In the genomic region with DNA sequence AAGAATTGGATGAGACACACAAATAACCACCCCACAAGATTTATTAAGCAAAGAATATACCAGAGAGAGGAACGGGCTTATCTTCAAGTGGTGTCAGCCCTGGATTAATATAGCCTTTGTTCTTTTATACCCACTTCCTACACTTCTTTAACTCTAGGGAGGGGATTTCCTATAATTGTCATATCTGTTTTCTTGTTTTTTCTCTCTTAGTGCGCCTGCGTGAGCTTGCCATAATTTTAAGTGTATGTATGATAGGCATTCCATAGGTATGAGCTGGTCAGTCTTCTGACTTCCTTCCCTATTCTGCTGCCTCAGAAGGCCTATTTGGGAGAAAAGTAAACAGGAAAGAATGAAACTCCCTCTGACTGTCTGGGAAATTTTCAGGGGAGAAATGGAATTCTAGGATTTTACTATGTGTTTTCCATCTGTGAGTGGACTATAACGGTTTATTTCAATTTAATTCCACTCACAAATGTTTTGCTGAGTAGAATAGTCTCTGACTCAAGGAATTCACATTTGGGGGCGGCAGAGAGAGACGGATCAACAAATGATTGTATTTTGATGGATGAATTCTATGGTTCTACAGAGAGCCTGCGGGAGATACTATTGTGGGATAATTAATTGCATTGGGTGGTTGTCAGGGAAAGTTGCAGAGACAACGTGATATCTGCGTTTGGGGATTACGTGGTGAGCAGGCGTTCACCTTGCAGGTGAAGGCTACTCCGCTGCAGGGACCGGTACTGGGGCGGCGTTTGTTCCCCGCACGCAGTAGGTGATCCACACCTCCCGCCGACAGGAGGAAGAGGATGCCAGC, we compare ENCODE assay signal across 8 cellular contexts. TPM values are rescaled to one million over a fixed set of nuclear protein-coding genes. Genes with fewer than 3 reads are reported as not detected.
DNase-seq lines count a peak whose midpoint lies in the region; ATAC-seq and TF ChIP-seq lines count a peak whose summit lies in the region.

No MANE protein-coding gene starts in this region.

- TSS peak; percentile 62 for BruUV-seq in Calu3 (replicated peaks; lab: Mats Ljungman, UMichigan)

- H3K36me3 Mint-ChIP-seq in Calu3 (ENCODE audit: insufficient read depth, unreplicated experiment): peaks cover 27% of the 10 kb centered on the region
- H3K36me3 Mint-ChIP-seq in activated T-helper 1 cell treated with anti-CD3 and anti-CD28 coated beads, Interleukin-12 subunit alpha, Interleukin-12 subunit beta, Interleukin-2, Interleukin-4 antibody, amounts not matched to agents 30 ng/mL and 10 ng/mL and 1 ng/mL, durations not matched to agents 14 hours and 24 hours and 36 hours (ENCODE audit: low read depth): peaks cover 14% of the 10 kb centered on the region

- peaks cover 16% of the 10 kb centered on the region for H3K4me1 Mint-ChIP-seq in Calu3 (ENCODE audit: low read depth, unreplicated experiment)
- H3K4me1 Mint-ChIP-seq in activated T-helper 1 cell treated with anti-CD3 and anti-CD28 coated beads, Interleukin-12 subunit alpha, Interleukin-12 subunit beta, Interleukin-2, Interleukin-4 antibody, amounts not matched to agents 30 ng/mL and 10 ng/mL and 1 ng/mL, durations not matched to agents 14 hours and 24 hours and 36 hours (ENCODE audit: low read depth): peaks cover 44% of the 10 kb centered on the region

- no peaks in the 10 kb centered on the region for H3K27me3 ChIP-seq in psoas muscle (ENCODE audit: insufficient read depth in 3 of 3, low read length in 2 of 3)

- H3K27me3 Mint-ChIP-seq in Calu3 (ENCODE audit: unreplicated experiment): no peaks in the 10 kb centered on the region
- H3K27me3 Mint-ChIP-seq in activated T-helper 1 cell treated with anti-CD3 and anti-CD28 coated beads, Interleukin-12 subunit alpha, Interleukin-12 subunit beta, Interleukin-2, Interleukin-4 antibody, amounts not matched to agents 30 ng/mL and 10 ng/mL and 1 ng/mL, durations not matched to agents 14 hours and 24 hours and 36 hours (ENCODE audit: insufficient read depth): no peaks in the 10 kb centered on the region

- DNase-seq in Calu3: peak; percentile 35
- peak; percentile 27 for DNase-seq in NCI-H2227 (lab: John Stamatoyannopoulos, UW; ENCODE audit: unreplicated experiment)
- peak; percentile 52 for DNase-seq in activated T-helper 1 cell treated with anti-CD3 and anti-CD28 coated beads, Interleukin-12 subunit alpha, Interleukin-12 subunit beta, Interleukin-2, Interleukin-4 antibody, amounts not matched to agents 30 ng/mL and 10 ng/mL and 1 ng/mL, durations not matched to agents 14 hours and 24 hours and 36 hours (ENCODE audit: low spot score)
- peak; percentile 89 for DNase-seq in foreskin melanocyte
- no peak for DNase-seq in psoas muscle
- no peak for DNase-seq in NCI-H345 (lab: John Stamatoyannopoulos, UW)
- no peak for DNase-seq in NCI-H2196 (lab: John Stamatoyannopoulos, UW; ENCODE audit: unreplicated experiment)

- peak overlapping the region; percentile 77 for H3K4me3 Mint-ChIP-seq in Calu3 (ENCODE audit: low read depth, unreplicated experiment)
- H3K4me3 Mint-ChIP-seq in activated T-helper 1 cell treated with anti-CD3 and anti-CD28 coated beads, Interleukin-12 subunit alpha, Interleukin-12 subunit beta, Interleukin-2, Interleukin-4 antibody, amounts not matched to agents 30 ng/mL and 10 ng/mL and 1 ng/mL, durations not matched to agents 14 hours and 24 hours and 36 hours: peak overlapping the region; percentile 86

- H3K36me3 ChIP-seq in psoas muscle (ENCODE audit: insufficient read depth in 1 of 2, low read depth in 1 of 2): no peaks in the 10 kb centered on the region

- H3K27ac ChIP-seq in psoas muscle: peak overlapping the region; percentile 81

- H3K9me3 Mint-ChIP-seq in Calu3 (ENCODE audit: low read depth, unreplicated experiment): no peaks in the 10 kb centered on the region
- no peaks in the 10 kb centered on the region for H3K9me3 Mint-ChIP-seq in activated T-helper 1 cell treated with anti-CD3 and anti-CD28 coated beads, Interleukin-12 subunit alpha, Interleukin-12 subunit beta, Interleukin-2, Interleukin-4 antibody, amounts not matched to agents 30 ng/mL and 10 ng/mL and 1 ng/mL, durations not matched to agents 14 hours and 24 hours and 36 hours

- CTCF ChIA-PET in Calu3 (lab: Charles Lee): interaction anchor here (0.6 to 1.2 kb wide), 7 partner anchors 31 to 520 kb away, joined by 3 to 5 read pairs (median 3); partner anchors contain the start of gene SRP72

- 8 to 9% (median 9%) methylated on average over 17 to 19 of the region's 19 CpGs for WGBS in psoas muscle, 3 donors

- H3K27ac Mint-ChIP-seq in Calu3 (ENCODE audit: unreplicated experiment): peak overlapping the region; percentile 86
- H3K27ac Mint-ChIP-seq in activated T-helper 1 cell treated with anti-CD3 and anti-CD28 coated beads, Interleukin-12 subunit alpha, Interleukin-12 subunit beta, Interleukin-2, Interleukin-4 antibody, amounts not matched to agents 30 ng/mL and 10 ng/mL and 1 ng/mL, durations not matched to agents 14 hours and 24 hours and 36 hours: peak overlapping the region; percentile 84

- peak overlapping the region; percentile 83 for H3K4me3 ChIP-seq in psoas muscle

- ATAC-seq in GM21786 (IDR thresholded peaks at IDR 0.05; ENCODE audit: unreplicated experiment): peak; percentile 9
- ATAC-seq in psoas muscle: no peak

- H3K9me3 ChIP-seq in psoas muscle: no peaks in the 10 kb centered on the region

- peaks cover 3% of the 10 kb centered on the region for H3K4me1 ChIP-seq in psoas muscle

- intact Hi-C loops in Calu3 (cut with micrococcal nuclease; ENCODE audit: unreplicated experiment): loop anchor here (1.0 to 10.0 kb wide), 2 partner anchors 97 to 353 kb away; a partner anchor contains a TSS
- intact Hi-C loops in activated T-helper 1 cell treated with anti-CD3 and anti-CD28 coated beads, Interleukin-12 subunit alpha, Interleukin-12 subunit beta, Interleukin-2, Interleukin-4 antibody, amounts not matched to agents 30 ng/mL and 10 ng/mL and 1 ng/mL, durations not matched to agents 14 hours and 24 hours and 36 hours (cut with micrococcal nuclease): loop anchor here (1.0 to 5.0 kb wide), 17 partner anchors 41 to 1029 kb away; partner anchors contain the start of genes AASDH, CLOCK, EXOC1 and NOA1
- intact Hi-C loops in psoas muscle (cut with DNase I): loop anchor here (2.0 to 5.0 kb wide), 2 partner anchors 353 to 354 kb away; no protein-coding TSS in a partner anchor

- TF ChIP-seq CTCF in Calu3 (IDR thresholded peaks at IDR 0.05; ENCODE audit: unreplicated experiment) (no peak), psoas muscle (IDR thresholded peaks at IDR 0.05) (no peak)

RNA-seq across cellular contexts. Expression of gene CEP135, which starts 0.6 kb away (rescaled TPM):
- total RNA-seq in Calu3 (2022) (8.0 and 9.4 TPM in 2 replicates), psoas muscle (1 to 10 TPM; 1.1 to 1.8 (median 1.7) TPM)
- total RNA-seq in activated T-helper 1 cell treated with anti-CD3 and anti-CD28 coated beads, Interleukin-12 subunit alpha, Interleukin-12 subunit beta, Interleukin-2, Interleukin-4 antibody, amounts not matched to agents 30 ng/mL and 10 ng/mL and 1 ng/mL, durations not matched to agents 14 hours and 24 hours and 36 hours: 19.3 and 19.9 TPM in 2 replicates
- 1 to 10 TPM in 2 of 3 donors, under 1 TPM in 1; 0.55 to 2.0 (median 1.5) TPM for polyA plus RNA-seq in psoas muscle

Comparison
In these comparisons a context has a peak if more than half of its experiments do, and no peak if none do; other contexts are left out.
1. DNase-seq: peak in Calu3 (single experiment), NCI-H2227 (single experiment), activated T-helper 1 cell treated with anti-CD3 and anti-CD28 coated beads, Interleukin-12 subunit alpha, Interleukin-12 subunit beta, Interleukin-2, Interleukin-4 antibody, amounts not matched to agents 30 ng/mL and 10 ng/mL and 1 ng/mL, durations not matched to agents 14 hours and 24 hours and 36 hours (single experiment) and foreskin melanocyte (single experiment); none in psoas muscle (0 of 2), NCI-H345 (single experiment) and NCI-H2196 (single experiment).